In genomic region chr3:189360291-189360690, GRCh38 we compare ENCODE assay signal across 28 cellular contexts.
DNase-seq lines count a peak whose midpoint lies in the region; ATAC-seq, FAIRE-seq and TF ChIP-seq lines count a peak whose summit lies in the region.
"Had no signal": no experiment of that assay in that cellular context is flagged by ENCODE, and none has a peak within 500 bp of the region (broad histone marks: within the 10 kb centered on the region; RNA-seq: fewer than 3 reads in every experiment).

No MANE protein-coding gene starts in this region.

- no peak for TF ChIP-seq CTCF in A549 (IDR thresholded peaks at IDR 0.05)
- no peak for TF ChIP-seq CTCF in ascending aorta (IDR thresholded peaks at IDR 0.05)
- TF ChIP-seq CTCF in fibroblast of villous mesenchyme (IDR thresholded peaks at IDR 0.05; ENCODE audit: insufficient read depth, low read depth, low read length) = no peak

- POLR2A ChIA-PET in A549 (lab: Yijun Ruan, JAX) = no interaction called here

- no peak for TF ChIP-seq EP300 in A549 (IDR thresholded peaks at IDR 0.05)

- H3K36me3 ChIP-seq in ascending aorta = no peaks in the 10 kb centered on the region

- intact Hi-C loops in ascending aorta (cut with DNase I) (no loop called here), sciatic nerve (cut with DNase I) (no loop called here)

- no peak overlapping the region for H3K4me2 ChIP-seq in A549

- DNase-seq in A549 (ENCODE audit: low read depth in 1 of 2, low spot score in 1 of 2) (no peak), ascending aorta (ENCODE audit: low spot score in 2 of 2) (no peak), fibroblast of villous mesenchyme (ENCODE audit: low read depth) (peak; percentile 7), sciatic nerve (ENCODE audit: low spot score) (no peak), cerebellar cortex (ENCODE audit: low spot score) (no peak), NCI-H1417 treated with DMSO at 0.1 percent for 48 hours (lab: John Stamatoyannopoulos, UW) (no peak), NCI-H2107 (lab: John Stamatoyannopoulos, UW) (no peak)
- DNase-seq: CD4-positive, CD25-positive, alpha-beta regulatory T cell; DMS153; DND-41; GM23248; H9; IMR-90; KG1; MM.1S; NCI-H1048; NCI-H1417; NCI-H1694 treated with DMSO at 0.1 percent for 48 hours; NCI-H2081; NCI-H2171; NCI-H226; NCI-H510A; NCI-H69; RPMI8226; SHP77 had no signal

- H3K9me3 ChIP-seq in A549 = 0 out of 3 replicates have a peak, but pooled peaks cover 5% of the 10 kb centered on the region
- H3K9me3 ChIP-seq in ascending aorta = no peaks in the 10 kb centered on the region

- H3K4me3 ChIP-seq in A549 (no peak overlapping the region), ascending aorta (no peak overlapping the region), fibroblast of villous mesenchyme (ENCODE audit: low read depth, low read length) (no peak overlapping the region)
- H3K4me3 ChIP-seq: GM23248 had no signal

- H3K4me1 ChIP-seq in A549 (peaks cover 34% of the 10 kb centered on the region), ascending aorta (peaks cover 0 to 16% of the 10 kb centered on the region in 2 donors)

- no peaks in the 10 kb centered on the region for H3K27me3 ChIP-seq in ascending aorta

- no peak for TF ChIP-seq RAD21 in A549 (conservative IDR thresholded peaks at IDR 0.05 in 1 of 2, IDR thresholded peaks at IDR 0.05 in 1 of 2)

- peak overlapping the region; percentile 2 to 71; a peak in 2 of 6 replicates for H3K27ac ChIP-seq in A549
- peak overlapping the region; percentile 5 to 27 for H3K27ac ChIP-seq in ascending aorta
- H3K27ac ChIP-seq: 22Rv1, GM23248 had no signal

- no peak for ATAC-seq in A549
- ATAC-seq in sciatic nerve = peak; percentile 34
- no peak for ATAC-seq in GM21447 (IDR thresholded peaks at IDR 0.05; ENCODE audit: unreplicated experiment)

- FAIRE-seq in A549 (lab: Jason Lieb, UNC) = no peak
- FAIRE-seq: GM18507 had no signal

- 90% methylated on average over 5 of the region's 5 CpGs for WGBS in A549 (ENCODE audit: missing lambda C conversion rate)

- CTCF ChIA-PET in A549 (lab: Yijun Ruan, JAX) = interaction anchor here (1.0 kb wide), 1 partner anchor 28 kb away, joined by 3 read pairs; no protein-coding TSS in a partner anchor

- no peak for TF ChIP-seq POLR2A in A549 (IDR thresholded peaks at IDR 0.05; ENCODE audit: low read length)

TF ChIP-seq in A549, 52 proteins besides CTCF, POLR2A, EP300 and RAD21:
- TF ChIP-seq NPAS2 (CRISPR knock-in tag; IDR thresholded peaks at IDR 0.05; ENCODE audit: borderline replicate concordance) (no peak), ZNF302 (CRISPR knock-in tag; IDR thresholded peaks at IDR 0.05) (no peak), JUNB (IDR thresholded peaks at IDR 0.05) (no peak), MYC (IDR thresholded peaks at IDR 0.05; ENCODE audit: borderline replicate concordance, low read length) (no peak), ZFP36 (IDR thresholded peaks at IDR 0.05; ENCODE audit: borderline replicate concordance, partially characterized antibody) (no peak), TFCP2L1 (CRISPR knock-in tag; IDR thresholded peaks at IDR 0.05) (no peak)
- TF ChIP-seq, protein P1, sequence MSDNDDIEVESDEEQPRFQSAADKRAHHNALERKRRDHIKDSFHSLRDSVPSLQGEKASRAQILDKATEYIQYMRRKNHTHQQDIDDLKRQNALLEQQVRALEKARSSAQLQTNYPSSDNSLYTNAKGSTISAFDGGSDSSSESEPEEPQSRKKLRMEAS (IDR thresholded peaks at IDR 0.05) = no peak
- TF ChIP-seq, protein P2, sequence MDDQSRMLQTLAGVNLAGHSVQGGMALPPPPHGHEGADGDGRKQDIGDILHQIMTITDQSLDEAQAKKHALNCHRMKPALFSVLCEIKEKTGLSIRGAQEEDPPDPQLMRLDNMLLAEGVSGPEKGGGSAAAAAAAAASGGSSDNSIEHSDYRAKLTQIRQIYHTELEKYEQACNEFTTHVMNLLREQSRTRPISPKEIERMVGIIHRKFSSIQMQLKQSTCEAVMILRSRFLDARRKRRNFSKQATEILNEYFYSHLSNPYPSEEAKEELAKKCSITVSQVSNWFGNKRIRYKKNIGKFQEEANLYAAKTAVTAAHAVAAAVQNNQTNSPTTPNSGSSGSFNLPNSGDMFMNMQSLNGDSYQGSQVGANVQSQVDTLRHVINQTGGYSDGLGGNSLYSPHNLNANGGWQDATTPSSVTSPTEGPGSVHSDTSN (IDR thresholded peaks at IDR 0.05) = no peak
TF ChIP-seq in A549: peak in this region for 0.
